Comparison of ENCODE assay signal across 21 cellular contexts in genomic region chr14:82362452-82362851, GRCh38.
"Had no signal": no experiment of that assay in that cellular context is flagged by ENCODE, and none has a peak within 500 bp of the region (broad histone marks: within the 10 kb centered on the region; RNA-seq: fewer than 3 reads in every experiment).

No MANE protein-coding gene starts in this region.

- H3K9me3 ChIP-seq: neutrophil, pancreas, right lobe of liver, stomach had no signal

- H3K27ac ChIP-seq: brain microvascular endothelial cell, neutrophil, pancreas, right lobe of liver, stomach had no signal

- H3K4me3 Mint-ChIP-seq: activated naive CD4-positive, alpha-beta T cell treated with anti-CD3 and anti-CD28 coated beads, Interleukin-2, amount 50 U/mL, for 24 hours; memory B cell; nephron; stimulated activated memory B cell treated with anti-CD40 and anti-IgM and Interleukin-4, amounts not matched to agents 10 μg/mL and 1 μg/mL and 100 μg/mL, for 72 hours; type B pancreatic cell; WTC11 had no signal

- ATAC-seq: pancreas; stimulated activated memory B cell treated with anti-CD40 and anti-IgM and Interleukin-4, amounts not matched to agents 10 μg/mL and 1 μg/mL and 100 μg/mL, for 72 hours; WTC11 had no signal

- H3K9me3 Mint-ChIP-seq: nephron, type B pancreatic cell, WTC11 had no signal

- H3K36me3 Mint-ChIP-seq: activated naive CD4-positive, alpha-beta T cell treated with anti-CD3 and anti-CD28 coated beads, Interleukin-2, amount 50 U/mL, for 24 hours; memory B cell; stimulated activated memory B cell treated with anti-CD40 and anti-IgM and Interleukin-4, amounts not matched to agents 10 μg/mL and 1 μg/mL and 100 μg/mL, for 72 hours; type B pancreatic cell; WTC11 had no signal

- H3K4me1 Mint-ChIP-seq: activated naive CD4-positive, alpha-beta T cell treated with anti-CD3 and anti-CD28 coated beads, Interleukin-2, amount 50 U/mL, for 24 hours; memory B cell; nephron; stimulated activated memory B cell treated with anti-CD40 and anti-IgM and Interleukin-4, amounts not matched to agents 10 μg/mL and 1 μg/mL and 100 μg/mL, for 72 hours; WTC11 had no signal

- H3K4me2 ChIP-seq: smooth muscle cell had no signal

- H3K4me1 ChIP-seq: pancreas, right lobe of liver had no signal

- H3K27me3 ChIP-seq: brain microvascular endothelial cell, neutrophil, pancreas, right lobe of liver, stomach had no signal

- H3K27me3 Mint-ChIP-seq: activated naive CD4-positive, alpha-beta T cell treated with anti-CD3 and anti-CD28 coated beads, Interleukin-2, amount 50 U/mL, for 24 hours; memory B cell; stimulated activated memory B cell treated with anti-CD40 and anti-IgM and Interleukin-4, amounts not matched to agents 10 μg/mL and 1 μg/mL and 100 μg/mL, for 72 hours; type B pancreatic cell had no signal

- H3K36me3 ChIP-seq: brain microvascular endothelial cell, neutrophil, pancreas, right lobe of liver, stomach had no signal

- H3K4me3 ChIP-seq: pancreas, right lobe of liver, smooth muscle cell, stomach had no signal

- H3K27ac Mint-ChIP-seq: activated naive CD4-positive, alpha-beta T cell treated with anti-CD3 and anti-CD28 coated beads, Interleukin-2, amount 50 U/mL, for 24 hours; memory B cell; nephron; stimulated activated memory B cell treated with anti-CD40 and anti-IgM and Interleukin-4, amounts not matched to agents 10 μg/mL and 1 μg/mL and 100 μg/mL, for 72 hours; type B pancreatic cell; WTC11 had no signal

- DNase-seq: activated gamma-delta T cell treated with Interleukin-2 at 50 U/mL for 16 hours; activated T-cell treated with anti-CD3 and anti-CD28 coated beads, Interleukin-2, amount 50 U/mL, for 1 hour; brain microvascular endothelial cell; central memory CD4-positive, alpha-beta T cell; dermis blood vessel endothelial cell; effector CD8-positive, alpha-beta T cell; erythroblast; kidney; pancreas; right lobe of liver; stimulated activated CD4-positive, alpha-beta T cell treated with anti-CD3 and anti-CD28 coated beads, Interleukin-15, amount 100 ng/mL, for 24 hours; stomach; T-helper 1 cell had no signal
